29 cellular contexts compared by ENCODE assay signal in the genomic region with DNA sequence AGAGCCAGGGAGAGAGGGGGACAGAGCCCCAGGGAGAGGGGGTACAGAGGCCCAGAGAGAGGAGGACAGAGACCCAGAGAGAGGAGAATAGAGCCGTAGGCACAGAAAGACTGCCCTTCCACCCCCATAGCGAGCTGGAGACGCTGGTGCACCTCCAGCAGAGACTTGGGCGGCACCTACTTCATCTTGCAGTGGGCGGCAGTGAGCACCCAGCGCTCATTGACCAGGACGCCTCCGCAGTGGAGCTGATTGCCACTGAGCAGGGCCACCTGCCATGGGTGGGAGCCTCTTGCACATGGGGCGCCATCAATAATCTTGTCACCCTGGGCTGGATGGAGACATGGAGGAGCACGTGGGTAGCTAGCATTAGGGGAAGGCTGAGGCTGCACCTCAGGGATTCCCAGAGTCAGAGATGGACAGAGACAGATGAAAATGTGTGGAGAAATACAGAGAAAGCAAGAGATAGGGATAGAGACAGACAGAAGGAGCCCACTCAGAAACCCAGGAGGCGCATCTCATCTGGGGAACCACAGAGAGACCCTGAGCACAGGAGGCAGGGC. TPM values are rescaled to one million over a fixed set of nuclear protein-coding genes. Genes with fewer than 3 reads are reported as not detected.
"Had no signal": no experiment of that assay in that cellular context is flagged by ENCODE, and none has a peak within 500 bp of the region (broad histone marks: within the 10 kb centered on the region; RNA-seq: fewer than 3 reads in every experiment).

No MANE protein-coding gene starts in this region.

- ATAC-seq: activated CD8-positive, alpha-beta memory T cell treated with anti-CD3 and anti-CD28 coated beads, Interleukin-2, amount 10 ng/mL, durations not matched to agents 7 days and 5 days; activated CD8-positive, alpha-beta T cell treated with anti-CD3 and anti-CD28 coated beads for 36 hours; gastrocnemius medialis; psoas muscle; T-cell had no signal

- H3K27ac ChIP-seq: esophagus muscularis mucosa, gastrocnemius medialis, left ventricle myocardium inferior, psoas muscle, right atrium auricular region, tibial artery, WERI-Rb-1 had no signal

- H3K27ac Mint-ChIP-seq: activated CD4-positive, alpha-beta T cell treated with anti-CD3 and anti-CD28 coated beads, Interleukin-2, amount 10 ng/mL, durations not matched to agents 7 days and 5 days; activated CD8-positive, alpha-beta memory T cell treated with anti-CD3 and anti-CD28 coated beads, Interleukin-2, amount 10 ng/mL, durations not matched to agents 7 days and 5 days; activated CD8-positive, alpha-beta T cell treated with anti-CD3 and anti-CD28 coated beads for 36 hours; dendritic cell treated with granulocyte-macrophage colony-stimulating factor and Interleukin-4, amounts not matched to agents 40 ng/mL and 50 ng/mL, for 4 days; stimulated activated naive CD8-positive, alpha-beta T cell treated with anti-CD3 and anti-CD28 coated beads, Interleukin-15, Interleukin-2, amounts not matched to agents 100 ng/mL and 50 ng/mL, for 24 hours; T-cell; T-helper 2 cell treated with Interferon-gamma antibody and Interleukin-4, amounts not matched to agents 5 μg/mL and 100 μg/mL, for 36 hours had no signal

- H3K36me3 ChIP-seq: esophagus muscularis mucosa, gastrocnemius medialis, left ventricle myocardium inferior, right atrium auricular region, tibial artery, WERI-Rb-1 had no signal

- H3K4me1 Mint-ChIP-seq: activated CD4-positive, alpha-beta T cell treated with anti-CD3 and anti-CD28 coated beads, Interleukin-2, amount 10 ng/mL, durations not matched to agents 7 days and 5 days; activated CD8-positive, alpha-beta memory T cell treated with anti-CD3 and anti-CD28 coated beads, Interleukin-2, amount 10 ng/mL, durations not matched to agents 7 days and 5 days; brain; T-cell had no signal

- H3K27me3 ChIP-seq: right atrium auricular region had no signal

- H3K36me3 Mint-ChIP-seq: activated CD8-positive, alpha-beta memory T cell treated with anti-CD3 and anti-CD28 coated beads, Interleukin-2, amount 10 ng/mL, durations not matched to agents 7 days and 5 days; brain; T-cell had no signal

- H3K4me1 ChIP-seq: esophagus muscularis mucosa, gastrocnemius medialis, left ventricle myocardium inferior, psoas muscle, right atrium auricular region, tibial artery had no signal

- H3K9me3 Mint-ChIP-seq: activated CD4-positive, alpha-beta T cell treated with anti-CD3 and anti-CD28 coated beads, Interleukin-2, amount 10 ng/mL, durations not matched to agents 7 days and 5 days; activated CD8-positive, alpha-beta T cell treated with anti-CD3 and anti-CD28 coated beads for 36 hours; dendritic cell treated with granulocyte-macrophage colony-stimulating factor and Interleukin-4, amounts not matched to agents 40 ng/mL and 50 ng/mL, for 4 days; stimulated activated naive CD8-positive, alpha-beta T cell treated with anti-CD3 and anti-CD28 coated beads, Interleukin-15, Interleukin-2, amounts not matched to agents 100 ng/mL and 50 ng/mL, for 24 hours; T-cell; T-helper 2 cell treated with Interferon-gamma antibody and Interleukin-4, amounts not matched to agents 5 μg/mL and 100 μg/mL, for 36 hours had no signal

- H3K4me3 ChIP-seq: esophagus muscularis mucosa, gastrocnemius medialis, left ventricle myocardium inferior, psoas muscle, right atrium auricular region, tibial artery had no signal

- FAIRE-seq: urothelium cell line had no signal

- H3K9me3 ChIP-seq: esophagus muscularis mucosa, gastrocnemius medialis, left ventricle myocardium inferior, right atrium auricular region, tibial artery had no signal

- H3K4me3 Mint-ChIP-seq: activated CD4-positive, alpha-beta T cell treated with anti-CD3 and anti-CD28 coated beads, Interleukin-2, amount 10 ng/mL, durations not matched to agents 7 days and 5 days; activated CD8-positive, alpha-beta memory T cell treated with anti-CD3 and anti-CD28 coated beads, Interleukin-2, amount 10 ng/mL, durations not matched to agents 7 days and 5 days; activated CD8-positive, alpha-beta T cell treated with anti-CD3 and anti-CD28 coated beads for 36 hours; brain; dendritic cell treated with granulocyte-macrophage colony-stimulating factor and Interleukin-4, amounts not matched to agents 40 ng/mL and 50 ng/mL, for 4 days; stimulated activated naive CD8-positive, alpha-beta T cell treated with anti-CD3 and anti-CD28 coated beads, Interleukin-15, Interleukin-2, amounts not matched to agents 100 ng/mL and 50 ng/mL, for 24 hours; T-cell; T-helper 2 cell treated with Interferon-gamma antibody and Interleukin-4, amounts not matched to agents 5 μg/mL and 100 μg/mL, for 36 hours had no signal

- DNase-seq: activated CD4-positive, alpha-beta T cell treated with anti-CD3 and anti-CD28 coated beads, Interleukin-2, amount 10 ng/mL, durations not matched to agents 7 days and 5 days; activated CD4-positive, CD25-positive, alpha-beta regulatory T cell treated with anti-CD3 and anti-CD28 coated beads, Interleukin-2, amount 50 U/mL, for 72 hours; activated CD8-positive, alpha-beta memory T cell treated with anti-CD3 and anti-CD28 coated beads, Interleukin-2, amount 10 ng/mL, durations not matched to agents 7 days and 5 days; activated CD8-positive, alpha-beta T cell treated with anti-CD3 and anti-CD28 coated beads for 36 hours; activated effector memory CD4-positive, alpha-beta T cell treated with anti-CD3 and anti-CD28 coated beads, Interleukin-2, amount 50 U/mL, for 16 hours; activated naive CD4-positive, alpha-beta T cell treated with anti-CD3 and anti-CD28 coated beads, Interleukin-2, amount 50 U/mL, for 16 hours; activated T-cell treated with anti-CD3 and anti-CD28 coated beads for 4 hours; effector CD4-positive, alpha-beta T cell; gastrocnemius medialis; hippocampal formation; left ventricle myocardium inferior; psoas muscle; stimulated activated CD4-positive, alpha-beta T cell treated with anti-CD3 and anti-CD28 coated beads, Interleukin-12 subunit alpha, Interleukin-12 subunit beta, amount 100 ng/mL, for 4 hours; stimulated activated CD4-positive, alpha-beta T cell treated with anti-CD3 and anti-CD28 coated beads, Interleukin-4, amount 100 ng/mL, for 4 hours; T-cell; tibial artery; WERI-Rb-1 had no signal

RNA-seq across cellular contexts. Expression of gene KLK7, which starts 2.0 kb away (rescaled TPM):
- total RNA-seq: activated CD4-positive, alpha-beta T cell treated with anti-CD3 and anti-CD28 coated beads, Interleukin-2, amount 10 ng/mL, durations not matched to agents 7 days and 5 days; activated CD8-positive, alpha-beta memory T cell treated with anti-CD3 and anti-CD28 coated beads, Interleukin-2, amount 10 ng/mL, durations not matched to agents 7 days and 5 days; activated CD8-positive, alpha-beta T cell treated with anti-CD3 and anti-CD28 coated beads for 36 hours; cardiac septum; gastrocnemius medialis; left ventricle myocardium inferior; lung microvascular endothelial cell; osteoblast; psoas muscle; skeletal muscle tissue; T-cell had no signal
- polyA plus RNA-seq: neural cell, psoas muscle had no signal

RNA-seq across cellular contexts. Expression of gene KLK6, which starts 12.3 kb away (rescaled TPM):
- total RNA-seq: activated CD4-positive, alpha-beta T cell treated with anti-CD3 and anti-CD28 coated beads, Interleukin-2, amount 10 ng/mL, durations not matched to agents 7 days and 5 days; activated CD8-positive, alpha-beta memory T cell treated with anti-CD3 and anti-CD28 coated beads, Interleukin-2, amount 10 ng/mL, durations not matched to agents 7 days and 5 days; activated CD8-positive, alpha-beta T cell treated with anti-CD3 and anti-CD28 coated beads for 36 hours; cardiac septum; esophagus muscularis mucosa; gastrocnemius medialis; left ventricle myocardium inferior; lung microvascular endothelial cell; osteoblast; psoas muscle; right atrium auricular region; skeletal muscle tissue; T-cell had no signal
- polyA plus RNA-seq: neural cell had no signal

RNA-seq across cellular contexts. Expression of gene KLK8, which starts 19.7 kb away (rescaled TPM):
- total RNA-seq: activated CD4-positive, alpha-beta T cell treated with anti-CD3 and anti-CD28 coated beads, Interleukin-2, amount 10 ng/mL, durations not matched to agents 7 days and 5 days; activated CD8-positive, alpha-beta memory T cell treated with anti-CD3 and anti-CD28 coated beads, Interleukin-2, amount 10 ng/mL, durations not matched to agents 7 days and 5 days; activated CD8-positive, alpha-beta T cell treated with anti-CD3 and anti-CD28 coated beads for 36 hours; cardiac septum; esophagus muscularis mucosa; gastrocnemius medialis; left ventricle myocardium inferior; lung microvascular endothelial cell; osteoblast; psoas muscle; skeletal muscle tissue; T-cell had no signal
- polyA plus RNA-seq: neural cell had no signal

RNA-seq across cellular contexts. Expression of gene KLK5, which starts 28.8 kb away (rescaled TPM):
- total RNA-seq: activated CD4-positive, alpha-beta T cell treated with anti-CD3 and anti-CD28 coated beads, Interleukin-2, amount 10 ng/mL, durations not matched to agents 7 days and 5 days; activated CD8-positive, alpha-beta memory T cell treated with anti-CD3 and anti-CD28 coated beads, Interleukin-2, amount 10 ng/mL, durations not matched to agents 7 days and 5 days; activated CD8-positive, alpha-beta T cell treated with anti-CD3 and anti-CD28 coated beads for 36 hours; cardiac septum; esophagus muscularis mucosa; gastrocnemius medialis; left ventricle myocardium inferior; lung microvascular endothelial cell; osteoblast; psoas muscle; skeletal muscle tissue; T-cell had no signal
- polyA plus RNA-seq: neural cell had no signal

RNA-seq across cellular contexts. Expression of gene KLK10, which starts 37.8 kb away (rescaled TPM):
- total RNA-seq: activated CD4-positive, alpha-beta T cell treated with anti-CD3 and anti-CD28 coated beads, Interleukin-2, amount 10 ng/mL, durations not matched to agents 7 days and 5 days; activated CD8-positive, alpha-beta memory T cell treated with anti-CD3 and anti-CD28 coated beads, Interleukin-2, amount 10 ng/mL, durations not matched to agents 7 days and 5 days; activated CD8-positive, alpha-beta T cell treated with anti-CD3 and anti-CD28 coated beads for 36 hours; cardiac septum; esophagus muscularis mucosa; left ventricle myocardium inferior; lung microvascular endothelial cell; osteoblast; psoas muscle; T-cell had no signal
